1 cellular context compared by ENCODE assay signal in genomic region chr9:121281614-121282291, GRCh38.
TF ChIP-seq lines count a peak whose summit lies in the region.

No MANE protein-coding gene starts in this region.

TF ChIP-seq in HepG2, 621 proteins besides CTCF, POLR2A, EP300 and RAD21 (continued from another document):
- peak; percentile 56; the same call in 1 of the 2 replicates for TF ChIP-seq ZNF609 (CRISPR knock-in tag; IDR thresholded peaks at IDR 0.05; ENCODE audit: borderline replicate concordance)
- TF ChIP-seq E2F5 (CRISPR knock-in tag; conservative IDR thresholded peaks at IDR 0.05) = no peak
- 0 out of 2 replicates have a peak, but pooled peaks have one; percentile 66 for TF ChIP-seq SP4 (CRISPR knock-in tag; IDR thresholded peaks at IDR 0.05)
- TF ChIP-seq NCOA2 (CRISPR knock-in tag; IDR thresholded peaks at IDR 0.05) = peak; percentile 22; the same call in 1 of the 2 replicates
- TF ChIP-seq ZFP36L2 (CRISPR knock-in tag; IDR thresholded peaks at IDR 0.05) = no peak
- no peak for TF ChIP-seq ZZZ3 (CRISPR knock-in tag; IDR thresholded peaks at IDR 0.05; ENCODE audit: borderline replicate concordance)
- 0 out of 2 replicates have a peak, but pooled peaks have one; percentile 52 for TF ChIP-seq HNRNPL (IDR thresholded peaks at IDR 0.05; ENCODE audit: low read depth, low read length)
- TF ChIP-seq, protein P1, sequence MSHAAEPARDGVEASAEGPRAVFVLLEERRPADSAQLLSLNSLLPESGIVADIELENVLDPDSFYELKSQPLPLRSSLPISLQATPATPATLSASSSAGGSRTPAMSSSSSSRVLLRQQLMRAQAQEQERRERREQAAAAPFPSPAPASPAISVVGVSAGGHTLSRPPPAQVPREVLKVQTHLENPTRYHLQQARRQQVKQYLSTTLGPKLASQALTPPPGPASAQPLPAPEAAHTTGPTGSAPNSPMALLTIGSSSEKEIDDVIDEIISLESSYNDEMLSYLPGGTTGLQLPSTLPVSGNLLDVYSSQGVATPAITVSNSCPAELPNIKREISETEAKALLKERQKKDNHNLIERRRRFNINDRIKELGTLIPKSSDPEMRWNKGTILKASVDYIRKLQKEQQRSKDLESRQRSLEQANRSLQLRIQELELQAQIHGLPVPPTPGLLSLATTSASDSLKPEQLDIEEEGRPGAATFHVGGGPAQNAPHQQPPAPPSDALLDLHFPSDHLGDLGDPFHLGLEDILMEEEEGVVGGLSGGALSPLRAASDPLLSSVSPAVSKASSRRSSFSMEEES (CRISPR knock-in tag; IDR thresholded peaks at IDR 0.05) = peak; percentile 92
- 0 out of 2 replicates have a peak, but pooled peaks have one; percentile 47 for TF ChIP-seq ZBTB7B (CRISPR knock-in tag; IDR thresholded peaks at IDR 0.05)
- no peak for TF ChIP-seq YEATS4 (CRISPR knock-in tag; IDR thresholded peaks at IDR 0.05; ENCODE audit: borderline replicate concordance)
- peak; percentile 60; the same call in 1 of the 2 replicates for TF ChIP-seq ARNT2 (CRISPR knock-in tag; IDR thresholded peaks at IDR 0.05; ENCODE audit: low read depth)
- 0 out of 2 replicates have a peak, but pooled peaks have one; percentile 37 for TF ChIP-seq ZNF703 (CRISPR knock-in tag; IDR thresholded peaks at IDR 0.05; ENCODE audit: borderline replicate concordance)
- TF ChIP-seq JUNB (CRISPR knock-in tag; IDR thresholded peaks at IDR 0.05; ENCODE audit: borderline replicate concordance) = peak; percentile 99
- TF ChIP-seq, protein P2, sequence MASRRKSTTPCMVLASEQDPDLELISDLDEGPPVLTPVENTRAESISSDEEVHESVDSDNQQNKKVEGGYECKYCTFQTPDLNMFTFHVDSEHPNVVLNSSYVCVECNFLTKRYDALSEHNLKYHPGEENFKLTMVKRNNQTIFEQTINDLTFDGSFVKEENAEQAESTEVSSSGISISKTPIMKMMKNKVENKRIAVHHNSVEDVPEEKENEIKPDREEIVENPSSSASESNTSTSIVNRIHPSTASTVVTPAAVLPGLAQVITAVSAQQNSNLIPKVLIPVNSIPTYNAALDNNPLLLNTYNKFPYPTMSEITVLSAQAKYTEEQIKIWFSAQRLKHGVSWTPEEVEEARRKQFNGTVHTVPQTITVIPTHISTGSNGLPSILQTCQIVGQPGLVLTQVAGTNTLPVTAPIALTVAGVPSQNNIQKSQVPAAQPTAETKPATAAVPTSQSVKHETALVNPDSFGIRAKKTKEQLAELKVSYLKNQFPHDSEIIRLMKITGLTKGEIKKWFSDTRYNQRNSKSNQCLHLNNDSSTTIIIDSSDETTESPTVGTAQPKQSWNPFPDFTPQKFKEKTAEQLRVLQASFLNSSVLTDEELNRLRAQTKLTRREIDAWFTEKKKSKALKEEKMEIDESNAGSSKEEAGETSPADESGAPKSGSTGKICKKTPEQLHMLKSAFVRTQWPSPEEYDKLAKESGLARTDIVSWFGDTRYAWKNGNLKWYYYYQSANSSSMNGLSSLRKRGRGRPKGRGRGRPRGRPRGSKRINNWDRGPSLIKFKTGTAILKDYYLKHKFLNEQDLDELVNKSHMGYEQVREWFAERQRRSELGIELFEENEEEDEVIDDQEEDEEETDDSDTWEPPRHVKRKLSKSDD (CRISPR knock-in tag; IDR thresholded peaks at IDR 0.05; ENCODE audit: low read depth) = 0 out of 2 replicates have a peak, but pooled peaks have one; percentile 34
- no peak for TF ChIP-seq KLF9 (CRISPR knock-in tag; IDR thresholded peaks at IDR 0.05; ENCODE audit: low read depth)
- TF ChIP-seq, protein P3, sequence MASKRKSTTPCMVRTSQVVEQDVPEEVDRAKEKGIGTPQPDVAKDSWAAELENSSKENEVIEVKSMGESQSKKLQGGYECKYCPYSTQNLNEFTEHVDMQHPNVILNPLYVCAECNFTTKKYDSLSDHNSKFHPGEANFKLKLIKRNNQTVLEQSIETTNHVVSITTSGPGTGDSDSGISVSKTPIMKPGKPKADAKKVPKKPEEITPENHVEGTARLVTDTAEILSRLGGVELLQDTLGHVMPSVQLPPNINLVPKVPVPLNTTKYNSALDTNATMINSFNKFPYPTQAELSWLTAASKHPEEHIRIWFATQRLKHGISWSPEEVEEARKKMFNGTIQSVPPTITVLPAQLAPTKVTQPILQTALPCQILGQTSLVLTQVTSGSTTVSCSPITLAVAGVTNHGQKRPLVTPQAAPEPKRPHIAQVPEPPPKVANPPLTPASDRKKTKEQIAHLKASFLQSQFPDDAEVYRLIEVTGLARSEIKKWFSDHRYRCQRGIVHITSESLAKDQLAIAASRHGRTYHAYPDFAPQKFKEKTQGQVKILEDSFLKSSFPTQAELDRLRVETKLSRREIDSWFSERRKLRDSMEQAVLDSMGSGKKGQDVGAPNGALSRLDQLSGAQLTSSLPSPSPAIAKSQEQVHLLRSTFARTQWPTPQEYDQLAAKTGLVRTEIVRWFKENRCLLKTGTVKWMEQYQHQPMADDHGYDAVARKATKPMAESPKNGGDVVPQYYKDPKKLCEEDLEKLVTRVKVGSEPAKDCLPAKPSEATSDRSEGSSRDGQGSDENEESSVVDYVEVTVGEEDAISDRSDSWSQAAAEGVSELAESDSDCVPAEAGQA (IDR thresholded peaks at IDR 0.05; ENCODE audit: low read depth) = no peak
- TF ChIP-seq, protein P3 (CRISPR knock-in tag; IDR thresholded peaks at IDR 0.05; ENCODE audit: borderline replicate concordance) = no peak
- no peak for TF ChIP-seq ZNF567 (CRISPR knock-in tag; IDR thresholded peaks at IDR 0.05; ENCODE audit: borderline replicate concordance)
- no peak for TF ChIP-seq ZNF724P (CRISPR knock-in tag; IDR thresholded peaks at IDR 0.05; ENCODE audit: borderline replicate concordance)
- TF ChIP-seq ZNF629 (CRISPR knock-in tag; conservative IDR thresholded peaks at IDR 0.05) = peak; percentile 97
- TF ChIP-seq, protein P4, sequence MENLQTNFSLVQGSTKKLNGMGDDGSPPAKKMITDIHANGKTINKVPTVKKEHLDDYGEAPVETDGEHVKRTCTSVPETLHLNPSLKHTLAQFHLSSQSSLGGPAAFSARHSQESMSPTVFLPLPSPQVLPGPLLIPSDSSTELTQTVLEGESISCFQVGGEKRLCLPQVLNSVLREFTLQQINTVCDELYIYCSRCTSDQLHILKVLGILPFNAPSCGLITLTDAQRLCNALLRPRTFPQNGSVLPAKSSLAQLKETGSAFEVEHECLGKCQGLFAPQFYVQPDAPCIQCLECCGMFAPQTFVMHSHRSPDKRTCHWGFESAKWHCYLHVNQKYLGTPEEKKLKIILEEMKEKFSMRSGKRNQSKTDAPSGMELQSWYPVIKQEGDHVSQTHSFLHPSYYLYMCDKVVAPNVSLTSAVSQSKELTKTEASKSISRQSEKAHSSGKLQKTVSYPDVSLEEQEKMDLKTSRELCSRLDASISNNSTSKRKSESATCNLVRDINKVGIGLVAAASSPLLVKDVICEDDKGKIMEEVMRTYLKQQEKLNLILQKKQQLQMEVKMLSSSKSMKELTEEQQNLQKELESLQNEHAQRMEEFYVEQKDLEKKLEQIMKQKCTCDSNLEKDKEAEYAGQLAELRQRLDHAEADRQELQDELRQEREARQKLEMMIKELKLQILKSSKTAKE (CRISPR knock-in tag; IDR thresholded peaks at IDR 0.05; ENCODE audit: borderline replicate concordance) = no peak
- no peak for TF ChIP-seq KMT2A (CRISPR knock-in tag; IDR thresholded peaks at IDR 0.05)
- TF ChIP-seq ZNF746 (CRISPR knock-in tag; IDR thresholded peaks at IDR 0.05) = peak; percentile 4; the same call in 1 of the 2 replicates
- no peak for TF ChIP-seq ZFYVE20 (CRISPR knock-in tag; IDR thresholded peaks at IDR 0.05; ENCODE audit: borderline replicate concordance, low read depth)
- peak; percentile 97 for TF ChIP-seq SP5 (CRISPR knock-in tag; IDR thresholded peaks at IDR 0.05; ENCODE audit: borderline replicate concordance, low read depth)
- TF ChIP-seq WIZ (CRISPR knock-in tag; IDR thresholded peaks at IDR 0.05) = no peak
- no peak for TF ChIP-seq FOXP1 (IDR thresholded peaks at IDR 0.05)
- peak; percentile 72 for TF ChIP-seq FOXP1 (CRISPR knock-in tag; IDR thresholded peaks at IDR 0.05)
- TF ChIP-seq ZFP62 (CRISPR knock-in tag; IDR thresholded peaks at IDR 0.05) = no peak
- TF ChIP-seq KDM5A (IDR thresholded peaks at IDR 0.05; ENCODE audit: borderline replicate concordance, low read length) = no peak
